Comparison of ENCODE assay signal across 2 cellular contexts in the genomic region with DNA sequence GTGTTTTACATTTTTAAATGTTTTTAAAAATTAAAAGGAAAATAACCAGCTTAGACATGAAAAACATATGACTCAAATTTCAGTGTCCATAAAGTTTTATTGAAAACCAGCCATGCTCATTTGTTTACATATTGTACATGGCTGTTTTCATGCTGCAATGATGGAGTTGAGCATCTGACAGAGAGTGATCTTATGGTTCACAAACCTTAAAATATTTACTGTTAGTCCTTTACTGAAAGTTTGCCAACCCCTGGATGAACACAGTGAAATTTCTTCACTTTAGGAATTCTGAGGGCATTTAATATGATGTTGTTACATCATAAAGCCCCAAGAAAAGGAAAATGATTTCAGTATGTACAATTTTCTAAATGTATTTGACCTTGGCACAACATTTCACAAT.
TF ChIP-seq lines count a peak whose summit lies in the region.

No MANE protein-coding gene starts in this region.

TF ChIP-seq in HCT116, 20 proteins besides CTCF, POLR2A, EP300 and RAD21 (continued from another document):
- TF ChIP-seq SP1 (IDR thresholded peaks at IDR 0.05; ENCODE audit: low read depth) (no peak), ZNF274 (IDR thresholded peaks at IDR 0.05; ENCODE audit: low read depth, low read length) (no peak), EZH2 (IDR thresholded peaks at IDR 0.05) (no peak), JUND (IDR thresholded peaks at IDR 0.05) (no peak)
- TF ChIP-seq, protein P1, sequence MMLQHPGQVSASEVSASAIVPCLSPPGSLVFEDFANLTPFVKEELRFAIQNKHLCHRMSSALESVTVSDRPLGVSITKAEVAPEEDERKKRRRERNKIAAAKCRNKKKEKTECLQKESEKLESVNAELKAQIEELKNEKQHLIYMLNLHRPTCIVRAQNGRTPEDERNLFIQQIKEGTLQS (IDR thresholded peaks at IDR 0.05) = no peak
- TF ChIP-seq, protein P2, sequence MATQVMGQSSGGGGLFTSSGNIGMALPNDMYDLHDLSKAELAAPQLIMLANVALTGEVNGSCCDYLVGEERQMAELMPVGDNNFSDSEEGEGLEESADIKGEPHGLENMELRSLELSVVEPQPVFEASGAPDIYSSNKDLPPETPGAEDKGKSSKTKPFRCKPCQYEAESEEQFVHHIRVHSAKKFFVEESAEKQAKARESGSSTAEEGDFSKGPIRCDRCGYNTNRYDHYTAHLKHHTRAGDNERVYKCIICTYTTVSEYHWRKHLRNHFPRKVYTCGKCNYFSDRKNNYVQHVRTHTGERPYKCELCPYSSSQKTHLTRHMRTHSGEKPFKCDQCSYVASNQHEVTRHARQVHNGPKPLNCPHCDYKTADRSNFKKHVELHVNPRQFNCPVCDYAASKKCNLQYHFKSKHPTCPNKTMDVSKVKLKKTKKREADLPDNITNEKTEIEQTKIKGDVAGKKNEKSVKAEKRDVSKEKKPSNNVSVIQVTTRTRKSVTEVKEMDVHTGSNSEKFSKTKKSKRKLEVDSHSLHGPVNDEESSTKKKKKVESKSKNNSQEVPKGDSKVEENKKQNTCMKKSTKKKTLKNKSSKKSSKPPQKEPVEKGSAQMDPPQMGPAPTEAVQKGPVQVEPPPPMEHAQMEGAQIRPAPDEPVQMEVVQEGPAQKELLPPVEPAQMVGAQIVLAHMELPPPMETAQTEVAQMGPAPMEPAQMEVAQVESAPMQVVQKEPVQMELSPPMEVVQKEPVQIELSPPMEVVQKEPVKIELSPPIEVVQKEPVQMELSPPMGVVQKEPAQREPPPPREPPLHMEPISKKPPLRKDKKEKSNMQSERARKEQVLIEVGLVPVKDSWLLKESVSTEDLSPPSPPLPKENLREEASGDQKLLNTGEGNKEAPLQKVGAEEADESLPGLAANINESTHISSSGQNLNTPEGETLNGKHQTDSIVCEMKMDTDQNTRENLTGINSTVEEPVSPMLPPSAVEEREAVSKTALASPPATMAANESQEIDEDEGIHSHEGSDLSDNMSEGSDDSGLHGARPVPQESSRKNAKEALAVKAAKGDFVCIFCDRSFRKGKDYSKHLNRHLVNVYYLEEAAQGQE (IDR thresholded peaks at IDR 0.05; ENCODE audit: low read depth) = no peak

TF ChIP-seq in K562, 482 proteins besides CTCF, POLR2A, EP300 and RAD21:
- no peak for TF ChIP-seq ZC3H11A (IDR thresholded peaks at IDR 0.05; ENCODE audit: low read depth, low read length)
- TF ChIP-seq, protein P3, sequence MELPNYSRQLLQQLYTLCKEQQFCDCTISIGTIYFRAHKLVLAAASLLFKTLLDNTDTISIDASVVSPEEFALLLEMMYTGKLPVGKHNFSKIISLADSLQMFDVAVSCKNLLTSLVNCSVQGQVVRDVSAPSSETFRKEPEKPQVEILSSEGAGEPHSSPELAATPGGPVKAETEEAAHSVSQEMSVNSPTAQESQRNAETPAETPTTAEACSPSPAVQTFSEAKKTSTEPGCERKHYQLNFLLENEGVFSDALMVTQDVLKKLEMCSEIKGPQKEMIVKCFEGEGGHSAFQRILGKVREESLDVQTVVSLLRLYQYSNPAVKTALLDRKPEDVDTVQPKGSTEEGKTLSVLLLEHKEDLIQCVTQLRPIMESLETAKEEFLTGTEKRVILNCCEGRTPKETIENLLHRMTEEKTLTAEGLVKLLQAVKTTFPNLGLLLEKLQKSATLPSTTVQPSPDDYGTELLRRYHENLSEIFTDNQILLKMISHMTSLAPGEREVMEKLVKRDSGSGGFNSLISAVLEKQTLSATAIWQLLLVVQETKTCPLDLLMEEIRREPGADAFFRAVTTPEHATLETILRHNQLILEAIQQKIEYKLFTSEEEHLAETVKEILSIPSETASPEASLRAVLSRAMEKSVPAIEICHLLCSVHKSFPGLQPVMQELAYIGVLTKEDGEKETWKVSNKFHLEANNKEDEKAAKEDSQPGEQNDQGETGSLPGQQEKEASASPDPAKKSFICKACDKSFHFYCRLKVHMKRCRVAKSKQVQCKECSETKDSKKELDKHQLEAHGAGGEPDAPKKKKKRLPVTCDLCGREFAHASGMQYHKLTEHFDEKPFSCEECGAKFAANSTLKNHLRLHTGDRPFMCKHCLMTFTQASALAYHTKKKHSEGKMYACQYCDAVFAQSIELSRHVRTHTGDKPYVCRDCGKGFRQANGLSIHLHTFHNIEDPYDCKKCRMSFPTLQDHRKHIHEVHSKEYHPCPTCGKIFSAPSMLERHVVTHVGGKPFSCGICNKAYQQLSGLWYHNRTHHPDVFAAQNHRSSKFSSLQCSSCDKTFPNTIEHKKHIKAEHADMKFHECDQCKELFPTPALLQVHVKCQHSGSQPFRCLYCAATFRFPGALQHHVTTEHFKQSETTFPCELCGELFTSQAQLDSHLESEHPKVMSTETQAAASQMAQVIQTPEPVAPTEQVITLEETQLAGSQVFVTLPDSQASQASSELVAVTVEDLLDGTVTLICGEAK (IDR thresholded peaks at IDR 0.05) = no peak
- TF ChIP-seq, protein P3 (CRISPR knock-in tag; IDR thresholded peaks at IDR 0.05) = peak; percentile 65; the same call in 1 of the 2 replicates
